Comparison of ENCODE assay signal across 1 cellular context in the genomic region with DNA sequence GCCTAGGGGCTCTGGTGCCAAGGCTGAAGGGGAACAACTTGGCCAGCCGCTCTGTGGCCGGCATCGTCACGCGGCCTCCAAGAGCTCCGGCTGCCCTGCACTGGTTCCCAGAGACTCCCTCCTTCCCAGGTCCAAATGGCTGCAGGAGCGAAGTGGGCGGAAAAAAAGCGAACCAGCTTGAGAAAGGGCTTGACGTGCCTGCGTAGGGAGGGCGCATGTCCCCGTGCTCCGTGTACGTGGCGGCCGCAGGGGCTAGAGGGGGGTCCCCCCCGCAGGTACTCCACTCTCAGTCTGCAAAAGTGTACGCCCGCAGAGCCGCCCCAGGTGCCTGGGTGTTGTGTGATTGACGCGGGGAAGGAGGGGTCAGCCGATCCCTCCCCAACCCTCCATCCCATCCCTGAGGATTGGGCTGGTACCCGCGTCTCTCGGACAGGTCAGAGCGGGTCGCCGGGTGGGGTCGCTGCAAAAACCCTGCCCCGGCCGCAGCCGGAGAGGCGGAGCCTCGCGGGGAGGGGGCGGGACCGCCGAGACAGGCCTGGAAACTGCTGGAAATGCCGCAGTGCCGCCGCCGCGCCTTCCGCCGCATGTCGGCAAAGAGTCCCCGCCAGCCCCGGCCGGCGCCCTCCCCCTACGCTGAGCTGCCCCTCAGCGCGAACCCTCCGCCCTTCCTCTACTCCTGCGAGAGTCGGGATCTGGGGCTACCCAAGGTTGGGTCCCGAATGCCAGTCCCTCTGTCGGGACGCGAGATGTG.
TF ChIP-seq lines count a peak whose summit lies in the region.

No MANE protein-coding gene starts in this region.

TF ChIP-seq in K562, 482 proteins besides CTCF, POLR2A, EP300 and RAD21 (continued from another document and continues in another):
- TF ChIP-seq, protein P1, sequence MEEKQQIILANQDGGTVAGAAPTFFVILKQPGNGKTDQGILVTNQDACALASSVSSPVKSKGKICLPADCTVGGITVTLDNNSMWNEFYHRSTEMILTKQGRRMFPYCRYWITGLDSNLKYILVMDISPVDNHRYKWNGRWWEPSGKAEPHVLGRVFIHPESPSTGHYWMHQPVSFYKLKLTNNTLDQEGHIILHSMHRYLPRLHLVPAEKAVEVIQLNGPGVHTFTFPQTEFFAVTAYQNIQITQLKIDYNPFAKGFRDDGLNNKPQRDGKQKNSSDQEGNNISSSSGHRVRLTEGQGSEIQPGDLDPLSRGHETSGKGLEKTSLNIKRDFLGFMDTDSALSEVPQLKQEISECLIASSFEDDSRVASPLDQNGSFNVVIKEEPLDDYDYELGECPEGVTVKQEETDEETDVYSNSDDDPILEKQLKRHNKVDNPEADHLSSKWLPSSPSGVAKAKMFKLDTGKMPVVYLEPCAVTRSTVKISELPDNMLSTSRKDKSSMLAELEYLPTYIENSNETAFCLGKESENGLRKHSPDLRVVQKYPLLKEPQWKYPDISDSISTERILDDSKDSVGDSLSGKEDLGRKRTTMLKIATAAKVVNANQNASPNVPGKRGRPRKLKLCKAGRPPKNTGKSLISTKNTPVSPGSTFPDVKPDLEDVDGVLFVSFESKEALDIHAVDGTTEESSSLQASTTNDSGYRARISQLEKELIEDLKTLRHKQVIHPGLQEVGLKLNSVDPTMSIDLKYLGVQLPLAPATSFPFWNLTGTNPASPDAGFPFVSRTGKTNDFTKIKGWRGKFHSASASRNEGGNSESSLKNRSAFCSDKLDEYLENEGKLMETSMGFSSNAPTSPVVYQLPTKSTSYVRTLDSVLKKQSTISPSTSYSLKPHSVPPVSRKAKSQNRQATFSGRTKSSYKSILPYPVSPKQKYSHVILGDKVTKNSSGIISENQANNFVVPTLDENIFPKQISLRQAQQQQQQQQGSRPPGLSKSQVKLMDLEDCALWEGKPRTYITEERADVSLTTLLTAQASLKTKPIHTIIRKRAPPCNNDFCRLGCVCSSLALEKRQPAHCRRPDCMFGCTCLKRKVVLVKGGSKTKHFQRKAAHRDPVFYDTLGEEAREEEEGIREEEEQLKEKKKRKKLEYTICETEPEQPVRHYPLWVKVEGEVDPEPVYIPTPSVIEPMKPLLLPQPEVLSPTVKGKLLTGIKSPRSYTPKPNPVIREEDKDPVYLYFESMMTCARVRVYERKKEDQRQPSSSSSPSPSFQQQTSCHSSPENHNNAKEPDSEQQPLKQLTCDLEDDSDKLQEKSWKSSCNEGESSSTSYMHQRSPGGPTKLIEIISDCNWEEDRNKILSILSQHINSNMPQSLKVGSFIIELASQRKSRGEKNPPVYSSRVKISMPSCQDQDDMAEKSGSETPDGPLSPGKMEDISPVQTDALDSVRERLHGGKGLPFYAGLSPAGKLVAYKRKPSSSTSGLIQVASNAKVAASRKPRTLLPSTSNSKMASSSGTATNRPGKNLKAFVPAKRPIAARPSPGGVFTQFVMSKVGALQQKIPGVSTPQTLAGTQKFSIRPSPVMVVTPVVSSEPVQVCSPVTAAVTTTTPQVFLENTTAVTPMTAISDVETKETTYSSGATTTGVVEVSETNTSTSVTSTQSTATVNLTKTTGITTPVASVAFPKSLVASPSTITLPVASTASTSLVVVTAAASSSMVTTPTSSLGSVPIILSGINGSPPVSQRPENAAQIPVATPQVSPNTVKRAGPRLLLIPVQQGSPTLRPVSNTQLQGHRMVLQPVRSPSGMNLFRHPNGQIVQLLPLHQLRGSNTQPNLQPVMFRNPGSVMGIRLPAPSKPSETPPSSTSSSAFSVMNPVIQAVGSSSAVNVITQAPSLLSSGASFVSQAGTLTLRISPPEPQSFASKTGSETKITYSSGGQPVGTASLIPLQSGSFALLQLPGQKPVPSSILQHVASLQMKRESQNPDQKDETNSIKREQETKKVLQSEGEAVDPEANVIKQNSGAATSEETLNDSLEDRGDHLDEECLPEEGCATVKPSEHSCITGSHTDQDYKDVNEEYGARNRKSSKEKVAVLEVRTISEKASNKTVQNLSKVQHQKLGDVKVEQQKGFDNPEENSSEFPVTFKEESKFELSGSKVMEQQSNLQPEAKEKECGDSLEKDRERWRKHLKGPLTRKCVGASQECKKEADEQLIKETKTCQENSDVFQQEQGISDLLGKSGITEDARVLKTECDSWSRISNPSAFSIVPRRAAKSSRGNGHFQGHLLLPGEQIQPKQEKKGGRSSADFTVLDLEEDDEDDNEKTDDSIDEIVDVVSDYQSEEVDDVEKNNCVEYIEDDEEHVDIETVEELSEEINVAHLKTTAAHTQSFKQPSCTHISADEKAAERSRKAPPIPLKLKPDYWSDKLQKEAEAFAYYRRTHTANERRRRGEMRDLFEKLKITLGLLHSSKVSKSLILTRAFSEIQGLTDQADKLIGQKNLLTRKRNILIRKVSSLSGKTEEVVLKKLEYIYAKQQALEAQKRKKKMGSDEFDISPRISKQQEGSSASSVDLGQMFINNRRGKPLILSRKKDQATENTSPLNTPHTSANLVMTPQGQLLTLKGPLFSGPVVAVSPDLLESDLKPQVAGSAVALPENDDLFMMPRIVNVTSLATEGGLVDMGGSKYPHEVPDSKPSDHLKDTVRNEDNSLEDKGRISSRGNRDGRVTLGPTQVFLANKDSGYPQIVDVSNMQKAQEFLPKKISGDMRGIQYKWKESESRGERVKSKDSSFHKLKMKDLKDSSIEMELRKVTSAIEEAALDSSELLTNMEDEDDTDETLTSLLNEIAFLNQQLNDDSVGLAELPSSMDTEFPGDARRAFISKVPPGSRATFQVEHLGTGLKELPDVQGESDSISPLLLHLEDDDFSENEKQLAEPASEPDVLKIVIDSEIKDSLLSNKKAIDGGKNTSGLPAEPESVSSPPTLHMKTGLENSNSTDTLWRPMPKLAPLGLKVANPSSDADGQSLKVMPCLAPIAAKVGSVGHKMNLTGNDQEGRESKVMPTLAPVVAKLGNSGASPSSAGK (IDR thresholded peaks at IDR 0.05): no peak
- TF ChIP-seq NFE2L1 (tag; IDR thresholded peaks at IDR 0.05; ENCODE audit: borderline replicate concordance, low read depth): no peak
- TF ChIP-seq, protein P2, sequence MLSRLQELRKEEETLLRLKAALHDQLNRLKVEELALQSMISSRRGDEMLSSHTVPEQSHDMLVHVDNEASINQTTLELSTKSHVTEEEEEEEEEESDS (CRISPR knock-in tag; IDR thresholded peaks at IDR 0.05): no peak
- TF ChIP-seq, protein P3, sequence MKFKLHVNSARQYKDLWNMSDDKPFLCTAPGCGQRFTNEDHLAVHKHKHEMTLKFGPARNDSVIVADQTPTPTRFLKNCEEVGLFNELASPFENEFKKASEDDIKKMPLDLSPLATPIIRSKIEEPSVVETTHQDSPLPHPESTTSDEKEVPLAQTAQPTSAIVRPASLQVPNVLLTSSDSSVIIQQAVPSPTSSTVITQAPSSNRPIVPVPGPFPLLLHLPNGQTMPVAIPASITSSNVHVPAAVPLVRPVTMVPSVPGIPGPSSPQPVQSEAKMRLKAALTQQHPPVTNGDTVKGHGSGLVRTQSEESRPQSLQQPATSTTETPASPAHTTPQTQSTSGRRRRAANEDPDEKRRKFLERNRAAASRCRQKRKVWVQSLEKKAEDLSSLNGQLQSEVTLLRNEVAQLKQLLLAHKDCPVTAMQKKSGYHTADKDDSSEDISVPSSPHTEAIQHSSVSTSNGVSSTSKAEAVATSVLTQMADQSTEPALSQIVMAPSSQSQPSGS (CRISPR knock-in tag; IDR thresholded peaks at IDR 0.05): no peak
- TF ChIP-seq MYNN (IDR thresholded peaks at IDR 0.05): no peak
- no peak for TF ChIP-seq MYNN (CRISPR knock-in tag; IDR thresholded peaks at IDR 0.05)
- TF ChIP-seq HDAC3 (IDR thresholded peaks at IDR 0.05; ENCODE audit: borderline replicate concordance, partially characterized antibody): no peak
- TF ChIP-seq ARID2 (IDR thresholded peaks at IDR 0.05): no peak
- TF ChIP-seq NR2F6 (CRISPR knock-in tag; IDR thresholded peaks at IDR 0.05): no peak
- no peak for TF ChIP-seq PPARD (CRISPR knock-in tag; IDR thresholded peaks at IDR 0.05)
- TF ChIP-seq DPF2 (IDR thresholded peaks at IDR 0.05): no peak; the same call in none of the 2 replicates
- TF ChIP-seq, protein P4, sequence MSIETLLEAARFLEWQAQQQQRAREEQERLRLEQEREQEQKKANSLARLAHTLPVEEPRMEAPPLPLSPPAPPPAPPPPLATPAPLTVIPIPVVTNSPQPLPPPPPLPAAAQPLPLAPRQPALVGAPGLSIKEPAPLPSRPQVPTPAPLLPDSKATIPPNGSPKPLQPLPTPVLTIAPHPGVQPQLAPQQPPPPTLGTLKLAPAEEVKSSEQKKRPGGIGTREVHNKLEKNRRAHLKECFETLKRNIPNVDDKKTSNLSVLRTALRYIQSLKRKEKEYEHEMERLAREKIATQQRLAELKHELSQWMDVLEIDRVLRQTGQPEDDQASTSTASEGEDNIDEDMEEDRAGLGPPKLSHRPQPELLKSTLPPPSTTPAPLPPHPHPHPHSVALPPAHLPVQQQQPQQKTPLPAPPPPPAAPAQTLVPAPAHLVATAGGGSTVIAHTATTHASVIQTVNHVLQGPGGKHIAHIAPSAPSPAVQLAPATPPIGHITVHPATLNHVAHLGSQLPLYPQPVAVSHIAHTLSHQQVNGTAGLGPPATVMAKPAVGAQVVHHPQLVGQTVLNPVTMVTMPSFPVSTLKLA (conservative IDR thresholded peaks at IDR 0.05): no peak; a peak in 2 of 4 replicates
- TF ChIP-seq SAFB2 (IDR thresholded peaks at IDR 0.05; ENCODE audit: borderline replicate concordance, low read depth, low read length, severe bottlenecking): no peak
- no peak for TF ChIP-seq GTF2A2 (tag; IDR thresholded peaks at IDR 0.05)
- TF ChIP-seq, protein P5, sequence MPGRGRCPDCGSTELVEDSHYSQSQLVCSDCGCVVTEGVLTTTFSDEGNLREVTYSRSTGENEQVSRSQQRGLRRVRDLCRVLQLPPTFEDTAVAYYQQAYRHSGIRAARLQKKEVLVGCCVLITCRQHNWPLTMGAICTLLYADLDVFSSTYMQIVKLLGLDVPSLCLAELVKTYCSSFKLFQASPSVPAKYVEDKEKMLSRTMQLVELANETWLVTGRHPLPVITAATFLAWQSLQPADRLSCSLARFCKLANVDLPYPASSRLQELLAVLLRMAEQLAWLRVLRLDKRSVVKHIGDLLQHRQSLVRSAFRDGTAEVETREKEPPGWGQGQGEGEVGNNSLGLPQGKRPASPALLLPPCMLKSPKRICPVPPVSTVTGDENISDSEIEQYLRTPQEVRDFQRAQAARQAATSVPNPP (IDR thresholded peaks at IDR 0.05; ENCODE audit: borderline replicate concordance, insufficient read depth, insufficient read length): no peak
- TF ChIP-seq ETV5 (CRISPR knock-in tag; IDR thresholded peaks at IDR 0.05; ENCODE audit: low read depth): no peak
- TF ChIP-seq, protein P6, sequence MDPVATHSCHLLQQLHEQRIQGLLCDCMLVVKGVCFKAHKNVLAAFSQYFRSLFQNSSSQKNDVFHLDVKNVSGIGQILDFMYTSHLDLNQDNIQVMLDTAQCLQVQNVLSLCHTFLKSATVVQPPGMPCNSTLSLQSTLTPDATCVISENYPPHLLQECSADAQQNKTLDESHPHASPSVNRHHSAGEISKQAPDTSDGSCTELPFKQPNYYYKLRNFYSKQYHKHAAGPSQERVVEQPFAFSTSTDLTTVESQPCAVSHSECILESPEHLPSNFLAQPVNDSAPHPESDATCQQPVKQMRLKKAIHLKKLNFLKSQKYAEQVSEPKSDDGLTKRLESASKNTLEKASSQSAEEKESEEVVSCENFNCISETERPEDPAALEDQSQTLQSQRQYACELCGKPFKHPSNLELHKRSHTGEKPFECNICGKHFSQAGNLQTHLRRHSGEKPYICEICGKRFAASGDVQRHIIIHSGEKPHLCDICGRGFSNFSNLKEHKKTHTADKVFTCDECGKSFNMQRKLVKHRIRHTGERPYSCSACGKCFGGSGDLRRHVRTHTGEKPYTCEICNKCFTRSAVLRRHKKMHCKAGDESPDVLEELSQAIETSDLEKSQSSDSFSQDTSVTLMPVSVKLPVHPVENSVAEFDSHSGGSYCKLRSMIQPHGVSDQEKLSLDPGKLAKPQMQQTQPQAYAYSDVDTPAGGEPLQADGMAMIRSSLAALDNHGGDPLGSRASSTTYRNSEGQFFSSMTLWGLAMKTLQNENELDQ (CRISPR knock-in tag; IDR thresholded peaks at IDR 0.05; ENCODE audit: borderline replicate concordance): no peak
- TF ChIP-seq RB1 (IDR thresholded peaks at IDR 0.05; ENCODE audit: low read depth): peak; percentile 91
- TF ChIP-seq, protein P7, sequence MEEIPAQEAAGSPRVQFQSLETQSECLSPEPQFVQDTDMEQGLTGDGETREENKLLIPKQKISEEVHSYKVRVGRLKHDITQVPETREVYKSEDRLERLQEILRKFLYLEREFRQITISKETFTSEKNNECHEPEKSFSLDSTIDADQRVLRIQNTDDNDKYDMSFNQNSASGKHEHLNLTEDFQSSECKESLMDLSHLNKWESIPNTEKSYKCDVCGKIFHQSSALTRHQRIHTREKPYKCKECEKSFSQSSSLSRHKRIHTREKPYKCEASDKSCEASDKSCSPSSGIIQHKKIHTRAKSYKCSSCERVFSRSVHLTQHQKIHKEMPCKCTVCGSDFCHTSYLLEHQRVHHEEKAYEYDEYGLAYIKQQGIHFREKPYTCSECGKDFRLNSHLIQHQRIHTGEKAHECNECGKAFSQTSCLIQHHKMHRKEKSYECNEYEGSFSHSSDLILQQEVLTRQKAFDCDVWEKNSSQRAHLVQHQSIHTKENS (CRISPR knock-in tag; IDR thresholded peaks at IDR 0.05): no peak
- no peak for TF ChIP-seq ELF2 (CRISPR knock-in tag; IDR thresholded peaks at IDR 0.05)
- no peak for TF ChIP-seq CHCHD3 (CRISPR knock-in tag; IDR thresholded peaks at IDR 0.05)
- TF ChIP-seq, protein P8, sequence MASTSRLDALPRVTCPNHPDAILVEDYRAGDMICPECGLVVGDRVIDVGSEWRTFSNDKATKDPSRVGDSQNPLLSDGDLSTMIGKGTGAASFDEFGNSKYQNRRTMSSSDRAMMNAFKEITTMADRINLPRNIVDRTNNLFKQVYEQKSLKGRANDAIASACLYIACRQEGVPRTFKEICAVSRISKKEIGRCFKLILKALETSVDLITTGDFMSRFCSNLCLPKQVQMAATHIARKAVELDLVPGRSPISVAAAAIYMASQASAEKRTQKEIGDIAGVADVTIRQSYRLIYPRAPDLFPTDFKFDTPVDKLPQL (IDR thresholded peaks at IDR 0.05; ENCODE audit: extremely low read depth, insufficient read length): no peak
- TF ChIP-seq ZNF431 (CRISPR knock-in tag; IDR thresholded peaks at IDR 0.05): no peak; the same call in 1 of the 2 replicates
- TF ChIP-seq BHLHE40 (IDR thresholded peaks at IDR 0.05; ENCODE audit: low read length): peak; percentile 59; the same call in 1 of the 2 replicates
- TF ChIP-seq SMARCE1 (IDR thresholded peaks at IDR 0.05): no peak
- TF ChIP-seq, protein P9, sequence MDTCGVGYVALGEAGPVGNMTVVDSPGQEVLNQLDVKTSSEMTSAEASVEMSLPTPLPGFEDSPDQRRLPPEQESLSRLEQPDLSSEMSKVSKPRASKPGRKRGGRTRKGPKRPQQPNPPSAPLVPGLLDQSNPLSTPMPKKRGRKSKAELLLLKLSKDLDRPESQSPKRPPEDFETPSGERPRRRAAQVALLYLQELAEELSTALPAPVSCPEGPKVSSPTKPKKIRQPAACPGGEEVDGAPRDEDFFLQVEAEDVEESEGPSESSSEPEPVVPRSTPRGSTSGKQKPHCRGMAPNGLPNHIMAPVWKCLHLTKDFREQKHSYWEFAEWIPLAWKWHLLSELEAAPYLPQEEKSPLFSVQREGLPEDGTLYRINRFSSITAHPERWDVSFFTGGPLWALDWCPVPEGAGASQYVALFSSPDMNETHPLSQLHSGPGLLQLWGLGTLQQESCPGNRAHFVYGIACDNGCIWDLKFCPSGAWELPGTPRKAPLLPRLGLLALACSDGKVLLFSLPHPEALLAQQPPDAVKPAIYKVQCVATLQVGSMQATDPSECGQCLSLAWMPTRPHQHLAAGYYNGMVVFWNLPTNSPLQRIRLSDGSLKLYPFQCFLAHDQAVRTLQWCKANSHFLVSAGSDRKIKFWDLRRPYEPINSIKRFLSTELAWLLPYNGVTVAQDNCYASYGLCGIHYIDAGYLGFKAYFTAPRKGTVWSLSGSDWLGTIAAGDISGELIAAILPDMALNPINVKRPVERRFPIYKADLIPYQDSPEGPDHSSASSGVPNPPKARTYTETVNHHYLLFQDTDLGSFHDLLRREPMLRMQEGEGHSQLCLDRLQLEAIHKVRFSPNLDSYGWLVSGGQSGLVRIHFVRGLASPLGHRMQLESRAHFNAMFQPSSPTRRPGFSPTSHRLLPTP (IDR thresholded peaks at IDR 0.05; ENCODE audit: borderline replicate concordance, extremely low read depth, insufficient read length): no peak
- no peak for TF ChIP-seq DNMT1 (IDR thresholded peaks at IDR 0.05)
